8 cellular contexts compared by ENCODE assay signal in genomic region chr4:140153744-140154571, GRCh38. TPM values are rescaled to one million over a fixed set of nuclear protein-coding genes. Genes with fewer than 3 reads are reported as not detected.
A peak's percentile ranks its signal among the peaks of the same experiment; 100 is the strongest.
DNase-seq lines count a peak whose midpoint lies in the region; ATAC-seq, FAIRE-seq and TF ChIP-seq lines count a peak whose summit lies in the region.

MAML3 (minus strand) TSS chr4:140154184; CDS start chr4:140153327, 857 bp downstream.

- peak within 1 kb of the TSS; percentile 97 for H3K27ac Mint-ChIP-seq in Caco-2 (ENCODE audit: unreplicated experiment)
- H3K27ac Mint-ChIP-seq in activated naive CD4-positive, alpha-beta T cell treated with anti-CD3 and anti-CD28 coated beads for 36 hours, result peak within 1 kb of the TSS; percentile 5
- peak within 1 kb of the TSS; percentile 76 to 91 for H3K27ac Mint-ChIP-seq in stimulated activated naive CD8-positive, alpha-beta T cell treated with anti-CD3 and anti-CD28 coated beads, Interleukin-15, amount 100 ng/mL, for 72 hours

- TF ChIP-seq CTCF in Caco-2 (IDR thresholded peaks at IDR 0.05; ENCODE audit: insufficient read depth in 1 of 2, low read depth in 1 of 2, low read length in 1 of 2, severe bottlenecking in 1 of 2, unreplicated experiment in 1 of 2), result no peak

- CTCF ChIA-PET in Caco-2 (lab: Charles Lee), result interaction anchor here (0.7 to 1.1 kb wide), 3 partner anchors 89 to 488 kb away, joined by 3 read pairs; partner anchors contain the start of gene MGST2
- CTCF ChIA-PET in activated naive CD4-positive, alpha-beta T cell treated with anti-CD3 and anti-CD28 coated beads for 36 hours (lab: Charles Lee), result interaction anchor here (0.7 to 1.8 kb wide), 4 partner anchors 37 to 99 kb away, joined by 3 to 8 read pairs (median 4); no protein-coding TSS in a partner anchor

- H3K4me3 ChIP-seq in Caco-2 (ENCODE audit: low read depth, low read length), result peak within 1 kb of the TSS; percentile 91
- H3K4me3 ChIP-seq in neuron (ENCODE audit: low read length), result peak within 1 kb of the TSS; percentile 85

- BruUV-seq in Caco-2 (replicated peaks; lab: Mats Ljungman, UMichigan), result no TSS peak

- peak within 1 kb of the TSS; percentile 97 for H3K4me3 Mint-ChIP-seq in Caco-2 (ENCODE audit: unreplicated experiment)
- peak within 1 kb of the TSS; percentile 82 for H3K4me3 Mint-ChIP-seq in activated naive CD4-positive, alpha-beta T cell treated with anti-CD3 and anti-CD28 coated beads for 36 hours
- peak within 1 kb of the TSS; percentile 95 to 96 for H3K4me3 Mint-ChIP-seq in stimulated activated naive CD8-positive, alpha-beta T cell treated with anti-CD3 and anti-CD28 coated beads, Interleukin-15, amount 100 ng/mL, for 72 hours

- intact Hi-C loops in Caco-2 (cut with micrococcal nuclease; ENCODE audit: unreplicated experiment), result loop anchor here (1.0 to 5.0 kb wide), 2 partner anchors 99 to 487 kb away; partner anchors contain the start of gene MGST2
- intact Hi-C loops in activated naive CD4-positive, alpha-beta T cell treated with anti-CD3 and anti-CD28 coated beads for 36 hours (cut with micrococcal nuclease), result loop anchor here (1.0 to 5.0 kb wide), 8 partner anchors 95 to 1139 kb away; partner anchors contain the start of genes ELF2, ELMOD2, NAA15 and NDUFC1

- peak; percentile 95 to 96 for DNase-seq in Caco-2
- DNase-seq in HCEC 1CT, result peak; percentile 89
- peak; percentile 93 for DNase-seq in NCI-H1092 (lab: John Stamatoyannopoulos, UW)
- DNase-seq in SK-N-DZ (ENCODE audit: low spot score), result peak; percentile 97
- peak; percentile 85 for DNase-seq in activated naive CD4-positive, alpha-beta T cell treated with anti-CD3 and anti-CD28 coated beads for 36 hours
- DNase-seq in frontal cortex (ENCODE audit: low spot score in 2 of 2), result peak; percentile 66 to 78
- peak; percentile 87 to 89 for DNase-seq in stimulated activated naive CD8-positive, alpha-beta T cell treated with anti-CD3 and anti-CD28 coated beads, Interleukin-15, amount 100 ng/mL, for 72 hours

- H3K27me3 ChIP-seq in Caco-2 (replicated peaks; ENCODE audit: control insufficient read depth, insufficient read depth, low read length) (no peaks in the 10 kb centered on the region), neuron (ENCODE audit: insufficient read depth, low read length) (no peaks in the 10 kb centered on the region)

- H3K36me3 Mint-ChIP-seq in Caco-2 (ENCODE audit: insufficient read depth, unreplicated experiment), result peaks cover 28% of the 10 kb centered on the region
- H3K36me3 Mint-ChIP-seq in activated naive CD4-positive, alpha-beta T cell treated with anti-CD3 and anti-CD28 coated beads for 36 hours (ENCODE audit: low read depth), result no peaks in the 10 kb centered on the region

- no peaks in the 10 kb centered on the region for H3K4me1 Mint-ChIP-seq in Caco-2 (ENCODE audit: low read depth, unreplicated experiment)
- peaks cover 35% of the 10 kb centered on the region for H3K4me1 Mint-ChIP-seq in activated naive CD4-positive, alpha-beta T cell treated with anti-CD3 and anti-CD28 coated beads for 36 hours (ENCODE audit: low read depth)
- peaks cover 40% of the 10 kb centered on the region for H3K4me1 Mint-ChIP-seq in stimulated activated naive CD8-positive, alpha-beta T cell treated with anti-CD3 and anti-CD28 coated beads, Interleukin-15, amount 100 ng/mL, for 72 hours

- H3K36me3 ChIP-seq in Caco-2 (ENCODE audit: control insufficient read depth, insufficient read depth, low read length) (no peaks in the 10 kb centered on the region), neuron (ENCODE audit: insufficient read depth, low read length) (no peaks in the 10 kb centered on the region)

- no peaks in the 10 kb centered on the region for H3K9me3 ChIP-seq in Caco-2
- no peaks in the 10 kb centered on the region for H3K9me3 ChIP-seq in neuron (ENCODE audit: low read length)

- no peaks in the 10 kb centered on the region for H3K9me3 Mint-ChIP-seq in Caco-2 (ENCODE audit: unreplicated experiment)
- H3K9me3 Mint-ChIP-seq in activated naive CD4-positive, alpha-beta T cell treated with anti-CD3 and anti-CD28 coated beads for 36 hours, result no peaks in the 10 kb centered on the region
- no peaks in the 10 kb centered on the region for H3K9me3 Mint-ChIP-seq in stimulated activated naive CD8-positive, alpha-beta T cell treated with anti-CD3 and anti-CD28 coated beads, Interleukin-15, amount 100 ng/mL, for 72 hours

- FAIRE-seq in frontal cortex (lab: Jason Lieb, UNC), result no peak

- ATAC-seq in stimulated activated naive CD8-positive, alpha-beta T cell treated with anti-CD3 and anti-CD28 coated beads, Interleukin-15, amount 100 ng/mL, for 72 hours, result peak; percentile 46

- H3K27me3 Mint-ChIP-seq in Caco-2 (ENCODE audit: insufficient read depth, unreplicated experiment), result no peaks in the 10 kb centered on the region
- H3K27me3 Mint-ChIP-seq in activated naive CD4-positive, alpha-beta T cell treated with anti-CD3 and anti-CD28 coated beads for 36 hours (ENCODE audit: low read depth), result peaks cover 13% of the 10 kb centered on the region
- H3K27me3 Mint-ChIP-seq in stimulated activated naive CD8-positive, alpha-beta T cell treated with anti-CD3 and anti-CD28 coated beads, Interleukin-15, amount 100 ng/mL, for 72 hours, result peaks cover 7% of the 10 kb centered on the region

- H3K4me1 ChIP-seq in Caco-2 (0 out of 2 replicates have a peak, but pooled peaks cover 5% of the 10 kb centered on the region), neuron (ENCODE audit: insufficient read depth, low read length) (peaks cover 12% of the 10 kb centered on the region)

- H2AFZ ChIP-seq in neuron (ENCODE audit: low read depth, low read length), result peak within 1 kb of the TSS; percentile 97

- POLR2A ChIA-PET in Caco-2 (lab: Charles Lee), result interaction anchor here (0.6 to 1.8 kb wide), 4 partner anchors 98 to 134 kb away, joined by 3 to 8 read pairs (median 6); no protein-coding TSS in a partner anchor

RNA-seq across cellular contexts. Expression of gene MAML3, which starts in this region (rescaled TPM):
- total RNA-seq in Caco-2 (2022), result 12.1 TPM in 2 replicates
- 7.9 TPM in 2 replicates for polyA plus RNA-seq in SK-N-DZ (2014; cell fraction: cytosol; rRNA removed)
- 3.5 and 5.0 TPM in 2 replicates for polyA plus RNA-seq in SK-N-DZ (2014; cell fraction: nucleus; rRNA removed)
- total RNA-seq in activated naive CD4-positive, alpha-beta T cell treated with anti-CD3 and anti-CD28 coated beads for 36 hours, result under 1 TPM; 0.52 to 0.76 TPM
- total RNA-seq in frontal cortex, result 7.7 TPM

Comparison
In these comparisons a context has a peak if more than half of its experiments do, and no peak if none do; other contexts are left out.
1. Peak in every context shown above with its lines: DNase-seq, ATAC-seq and H3K4me3 ChIP-seq.
2. Peak in DNase-seq in activated naive CD4-positive, alpha-beta T cell treated with anti-CD3 and anti-CD28 coated beads for 36 hours; RNA of the gene not detected or under 1 TPM.
3. H3K27ac Mint-ChIP-seq: peak in every context shown above with its lines; median percentile 97 in Caco-2; 84 in stimulated activated naive CD8-positive, alpha-beta T cell treated with anti-CD3 and anti-CD28 coated beads, Interleukin-15, amount 100 ng/mL, for 72 hours; 5 in activated naive CD4-positive, alpha-beta T cell treated with anti-CD3 and anti-CD28 coated beads for 36 hours.